11 cellular contexts compared by ENCODE assay signal in the genomic region with DNA sequence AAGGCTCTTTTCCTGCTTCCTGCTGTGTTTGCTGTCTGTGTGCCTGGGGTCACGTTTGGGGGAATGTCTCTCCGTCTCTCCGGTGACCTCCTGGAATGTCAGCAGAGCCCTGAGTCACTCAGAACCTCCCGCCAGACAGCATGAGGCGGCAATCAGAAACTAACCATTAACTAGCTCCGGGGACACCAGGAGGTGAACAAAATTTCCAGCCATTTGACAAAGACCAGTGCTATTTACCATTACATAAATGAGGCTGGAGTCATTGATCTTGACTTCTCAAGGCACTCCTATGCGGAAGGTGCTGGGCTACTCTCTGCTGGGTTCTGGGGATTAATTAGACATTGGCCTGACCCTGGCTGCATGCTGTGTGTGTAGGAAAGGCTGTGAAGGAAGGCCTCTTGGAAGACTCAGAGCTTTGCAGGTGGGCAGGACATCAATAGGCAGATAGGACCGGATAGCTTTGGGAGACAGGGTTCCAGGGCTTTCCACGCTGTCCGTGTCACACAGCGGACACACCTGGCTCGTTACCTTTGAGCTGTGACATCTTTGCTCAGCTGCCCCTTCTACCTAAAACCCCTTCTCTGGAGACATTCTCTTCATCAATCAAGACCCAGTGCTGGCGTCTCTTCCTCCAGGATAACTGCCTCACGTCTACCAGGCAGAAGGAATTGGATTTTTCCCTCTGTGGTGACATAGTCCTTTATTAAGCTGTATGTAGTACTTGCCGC.
DNase-seq lines count a peak whose midpoint lies in the region; ATAC-seq, FAIRE-seq and TF ChIP-seq lines count a peak whose summit lies in the region.
"Had no signal": no experiment of that assay in that cellular context is flagged by ENCODE, and none has a peak within 500 bp of the region (broad histone marks: within the 10 kb centered on the region; RNA-seq: fewer than 3 reads in every experiment).

No MANE protein-coding gene starts in this region.

- H3K56ac ChIP-seq in H1 (replicated peaks; ENCODE audit: insufficient read length, low read depth, low read length), result no peak overlapping the region

- H3K14ac ChIP-seq in H1 (ENCODE audit: insufficient read length), result no peak overlapping the region

- no peak overlapping the region for H3K23ac ChIP-seq in H1 (ENCODE audit: insufficient read length)

- DNase-seq in CD4-positive, alpha-beta memory T cell, result no peak
- DNase-seq in M059J (ENCODE audit: low read depth) (peak; percentile 84), H1 (ENCODE audit: low read depth in 1 of 2, low spot score in 2 of 2) (peak in 1 of 2 experiments; percentile 51), NCI-H187 treated with DMSO at 0.1 percent for 48 hours (lab: John Stamatoyannopoulos, UW) (no peak)
- DNase-seq: GF-D8 had no signal

- TF ChIP-seq POLR2A in H1 (IDR thresholded peaks at IDR 0.05; ENCODE audit: control extremely low read depth in 1 of 2, low read depth in 2 of 2, low read length in 2 of 2), result no peak

- peak overlapping the region in 1 of 8 donors; percentile 9 for H3K4me3 Mint-ChIP-seq in CD4-positive, alpha-beta memory T cell
- H3K4me3 Mint-ChIP-seq: stimulated activated naive CD8-positive, alpha-beta T cell treated with anti-CD3 and anti-CD28 coated beads, Interleukin-15, Interleukin-2, amounts not matched to agents 100 ng/mL and 50 ng/mL, for 24 hours had no signal

- ATAC-seq in GM18520 (IDR thresholded peaks at IDR 0.05; ENCODE audit: unreplicated experiment), result no peak
- ATAC-seq in GM18868 (IDR thresholded peaks at IDR 0.05; ENCODE audit: unreplicated experiment), result no peak
- ATAC-seq in HG03432 (IDR thresholded peaks at IDR 0.05; ENCODE audit: unreplicated experiment), result no peak

- no peaks in the 10 kb centered on the region for H3K27me3 ChIP-seq in CD4-positive, alpha-beta memory T cell (ENCODE audit: insufficient read depth, low read length)
- H3K27me3 ChIP-seq in H1 (replicated peaks in 1 of 4; ENCODE audit: control insufficient read depth in 3 of 4, extremely low read depth in 1 of 4, insufficient read depth in 3 of 4, low read length in 3 of 4) (no peaks in the 10 kb centered on the region), muscle layer of duodenum (ENCODE audit: low read depth, low read length) (no peaks in the 10 kb centered on the region)

- no peak overlapping the region for H3K4me2 ChIP-seq in H1 (ENCODE audit: insufficient read depth in 1 of 2, low read depth in 2 of 2, low read length in 2 of 2)

- no peaks in the 10 kb centered on the region for H3K36me3 ChIP-seq in CD4-positive, alpha-beta memory T cell (ENCODE audit: insufficient read depth, low read length)
- no peaks in the 10 kb centered on the region for H3K36me3 ChIP-seq in H1 (ENCODE audit: control insufficient read depth in 2 of 4, insufficient read depth in 4 of 4, low read length in 3 of 4)
- H3K36me3 ChIP-seq in muscle layer of duodenum (ENCODE audit: control insufficient read depth in 1 of 2, insufficient read depth in 2 of 2, low read length in 2 of 2), result no peaks in the 10 kb centered on the region

- intact Hi-C loops in CD4-positive, alpha-beta memory T cell (cut with micrococcal nuclease), result no loop called here

- H2BK5ac ChIP-seq in H1 (ENCODE audit: low read depth, low read length), result peak overlapping the region; percentile 72; the same call in 1 of the 2 replicates

- peaks cover 0 to 2% of the 10 kb centered on the region in 2 experiments for H4K20me1 ChIP-seq in H1 (replicated peaks in 1 of 2; ENCODE audit: control insufficient read depth in 1 of 2, insufficient read depth in 2 of 2, low read length in 2 of 2)

- H4K8ac ChIP-seq in H1 (ENCODE audit: extremely low read depth, insufficient read depth, low read length), result no peak overlapping the region

- no peak overlapping the region for H4K91ac ChIP-seq in H1 (replicated peaks; ENCODE audit: insufficient read length, low read length)

- H2BK20ac ChIP-seq in H1 (ENCODE audit: low read length), result 0 out of 2 replicates have a peak overlapping the region, but pooled peaks have one; percentile 32

- no peaks in the 10 kb centered on the region for H3K9me3 ChIP-seq in CD4-positive, alpha-beta memory T cell (ENCODE audit: control insufficient read depth in 1 of 2, low read length in 2 of 2)
- H3K9me3 ChIP-seq in H1 (ENCODE audit: insufficient read depth in 2 of 2, low read depth in 1 of 2, low read length in 1 of 2), result no peaks in the 10 kb centered on the region
- no peaks in the 10 kb centered on the region for H3K9me3 ChIP-seq in muscle layer of duodenum (ENCODE audit: control insufficient read depth in 1 of 2, low read length in 2 of 2)

- CTCF ChIA-PET in CD4-positive, alpha-beta memory T cell (lab: Charles Lee; ENCODE audit: partially characterized antibody), result no interaction called here
- CTCF ChIA-PET in H1 (lab: Charles Lee; ENCODE audit: partially characterized antibody), result interaction anchor here (0.6 to 1.2 kb wide), 4 partner anchors 9 to 148 kb away, joined by 3 to 6 read pairs (median 4); no protein-coding TSS in a partner anchor

- peaks cover 0 to 8% of the 10 kb centered on the region in 2 donors for H3K36me3 Mint-ChIP-seq in CD4-positive, alpha-beta memory T cell

- no peak overlapping the region for H3K4me3 ChIP-seq in CD4-positive, alpha-beta memory T cell (ENCODE audit: low read length in 2 of 2)
- H3K4me3 ChIP-seq in H1 (ENCODE audit: extremely low read depth in 1 of 4, insufficient read depth in 2 of 4, low read depth in 3 of 4, low read length in 4 of 4), result no peak overlapping the region
- no peak overlapping the region for H3K4me3 ChIP-seq in muscle layer of duodenum (ENCODE audit: low read depth in 1 of 2, low read length in 2 of 2)
- H3K4me3 ChIP-seq: coronary artery had no signal

- no peak overlapping the region for H2BK120ac ChIP-seq in H1 (replicated peaks; ENCODE audit: low read depth, low read length)

- no peak overlapping the region for H4K5ac ChIP-seq in H1 (ENCODE audit: insufficient read length, low read depth, low read length)

- H3K23me2 ChIP-seq in H1 (ENCODE audit: low read depth, low read length), result no peaks in the 10 kb centered on the region

- H2BK12ac ChIP-seq in H1 (ENCODE audit: low read depth, low read length), result peak overlapping the region; percentile 71

- no peak for FAIRE-seq in H1 (lab: Jason Lieb, UNC)

- TF ChIP-seq EP300 in H1 (IDR thresholded peaks at IDR 0.05; ENCODE audit: borderline replicate concordance in 1 of 2, low read depth in 2 of 2, low read length in 2 of 2), result no peak

- H3K79me2 ChIP-seq in H1 (ENCODE audit: control insufficient read depth in 1 of 2, insufficient read depth in 2 of 2, low read length in 2 of 2), result no peaks in the 10 kb centered on the region

- H3K9me3 Mint-ChIP-seq in CD4-positive, alpha-beta memory T cell, result peaks cover 0 to 2% (median 0%) of the 10 kb centered on the region in 8 donors
- H3K9me3 Mint-ChIP-seq: stimulated activated naive CD8-positive, alpha-beta T cell treated with anti-CD3 and anti-CD28 coated beads, Interleukin-15, Interleukin-2, amounts not matched to agents 100 ng/mL and 50 ng/mL, for 24 hours had no signal

- POLR2A ChIA-PET in CD4-positive, alpha-beta memory T cell (lab: Charles Lee; ENCODE audit: partially characterized antibody), result interaction anchor here (1.1 to 1.3 kb wide), 2 partner anchors 10 to 12 kb away, joined by 4 to 5 read pairs; no protein-coding TSS in a partner anchor
- POLR2A ChIA-PET in H1 (lab: Charles Lee; ENCODE audit: partially characterized antibody), result no interaction called here

- H3K27ac Mint-ChIP-seq in CD4-positive, alpha-beta memory T cell, result peak overlapping the region in 6 of 7 donors; percentile 7 to 84 (median 56)
- H3K27ac Mint-ChIP-seq: stimulated activated naive CD8-positive, alpha-beta T cell treated with anti-CD3 and anti-CD28 coated beads, Interleukin-15, Interleukin-2, amounts not matched to agents 100 ng/mL and 50 ng/mL, for 24 hours had no signal

- peaks cover 25% of the 10 kb centered on the region for H3K4me1 ChIP-seq in CD4-positive, alpha-beta memory T cell (ENCODE audit: insufficient read depth, low read length)
- H3K4me1 ChIP-seq in H1 (replicated peaks in 1 of 4; ENCODE audit: control insufficient read depth in 3 of 4, insufficient read depth in 4 of 4, low read length in 3 of 4) (peaks cover 0 to 8% (median 4%) of the 10 kb centered on the region in 4 experiments; a peak in 4 of 7 replicates), muscle layer of duodenum (ENCODE audit: control insufficient read depth in 1 of 2, insufficient read depth in 2 of 2, low read length in 2 of 2) (peaks cover 0 to 3% of the 10 kb centered on the region in 2 donors)

- H3K79me1 ChIP-seq in H1 (ENCODE audit: low read depth, low read length), result no peaks in the 10 kb centered on the region

- no peak overlapping the region for H3K4ac ChIP-seq in H1 (replicated peaks; ENCODE audit: insufficient read length, low read depth, low read length)

- no peak for TF ChIP-seq CTCF in H1 (IDR thresholded peaks at IDR 0.05; ENCODE audit: control extremely low read depth in 1 of 3, insufficient read depth in 1 of 3, low read depth in 1 of 3, low read length in 3 of 3)

- 0 out of 2 replicates have a peak overlapping the region, but pooled peaks have one; percentile 32 for H2AK5ac ChIP-seq in H1 (ENCODE audit: low read depth, low read length)

- no peak for TF ChIP-seq RAD21 in H1 (IDR thresholded peaks at IDR 0.05 in 1 of 2, conservative IDR thresholded peaks at IDR 0.05 in 1 of 2; ENCODE audit: low read depth in 2 of 2, low read length in 2 of 2)

- peaks cover 14 to 41% (median 25%) of the 10 kb centered on the region in 4 donors for H3K4me1 Mint-ChIP-seq in CD4-positive, alpha-beta memory T cell

- 80% methylated on average over 15 of the region's 15 CpGs; no CpG with 5 or more reads in 1 of the 2 experiments for WGBS in H1 (ENCODE audit: extremely low coverage in 1 of 2, insufficient coverage in 1 of 2, insufficient read length in 1 of 2, insufficient replicate concordance in 2 of 2, low coverage in 1 of 2, low lambda C conversion rate in 2 of 2, missing lambda C conversion rate in 1 of 2), 2 experiments

- no peak overlapping the region for H3K27ac ChIP-seq in CD4-positive, alpha-beta memory T cell (ENCODE audit: low read depth, low read length)
- no peak overlapping the region for H3K27ac ChIP-seq in H1 (ENCODE audit: low read depth, low read length)
- H3K27ac ChIP-seq in muscle layer of duodenum (ENCODE audit: low read length), result peak overlapping the region; percentile 19

- H2BK15ac ChIP-seq in H1 (ENCODE audit: low read length), result peak overlapping the region; percentile 92; the same call in 1 of the 2 replicates

- H3K9ac ChIP-seq in H1 (replicated peaks in 1 of 4; ENCODE audit: extremely low read depth in 1 of 4, low read depth in 3 of 4, low read length in 3 of 4), result no peak overlapping the region

- H2AFZ ChIP-seq in H1 (ENCODE audit: low read length), result no peak overlapping the region

- H3K27me3 Mint-ChIP-seq in CD4-positive, alpha-beta memory T cell, result no peaks in the 10 kb centered on the region
- H3K27me3 Mint-ChIP-seq: stimulated activated naive CD8-positive, alpha-beta T cell treated with anti-CD3 and anti-CD28 coated beads, Interleukin-15, Interleukin-2, amounts not matched to agents 100 ng/mL and 50 ng/mL, for 24 hours had no signal

- no peak overlapping the region for H3K18ac ChIP-seq in H1 (ENCODE audit: extremely low read depth, low read length)

TF ChIP-seq in H1, 55 proteins besides CTCF, POLR2A, EP300 and RAD21 (continues in another document):
- TF ChIP-seq SAP30 (IDR thresholded peaks at IDR 0.05; ENCODE audit: insufficient read depth, insufficient replicate concordance, low read length), result no peak
